8 cellular contexts compared by ENCODE assay signal in the genomic region with DNA sequence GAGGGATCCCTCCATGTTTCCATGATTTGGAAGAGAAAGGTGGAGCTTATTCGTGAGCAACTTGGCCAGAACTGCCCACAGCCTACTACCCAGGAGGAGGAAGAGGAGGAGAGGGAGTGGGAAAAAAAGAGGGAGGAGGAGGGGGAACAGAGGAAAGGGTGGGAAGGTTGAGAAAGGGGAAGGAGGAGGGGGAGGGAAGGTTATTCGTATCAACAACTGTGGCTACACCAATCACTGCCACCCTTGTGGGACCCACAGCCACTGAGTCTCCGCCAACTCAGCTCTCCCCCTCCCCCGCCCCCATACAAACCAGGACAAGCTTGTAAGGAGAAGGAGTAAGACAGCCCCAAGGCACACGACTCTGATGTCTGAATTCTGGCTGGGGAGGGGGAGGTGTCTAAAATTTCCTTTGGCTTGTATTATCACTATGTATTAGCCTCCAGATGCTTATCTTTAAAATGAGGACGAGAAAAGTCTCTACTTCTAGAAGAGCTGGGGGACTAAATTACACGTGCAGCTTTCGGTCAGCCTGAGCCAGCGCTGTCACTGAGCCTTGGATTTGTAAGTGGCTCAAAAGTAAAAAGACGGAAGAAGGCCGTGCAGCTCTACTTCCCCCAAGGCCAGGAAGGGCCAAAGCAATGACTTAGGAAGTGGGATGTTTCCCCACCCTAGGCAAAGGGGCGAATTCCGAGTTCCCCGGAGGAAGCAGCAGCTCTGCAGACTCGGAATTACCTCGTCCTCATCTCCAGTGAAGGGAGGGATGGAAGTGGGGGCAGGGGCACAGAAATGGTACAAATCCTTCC. TPM values are rescaled to one million over a fixed set of nuclear protein-coding genes. Genes with fewer than 3 reads are reported as not detected.
A peak's percentile ranks its signal among the peaks of the same experiment; 100 is the strongest.
DNase-seq lines count a peak whose midpoint lies in the region; ATAC-seq and TF ChIP-seq lines count a peak whose summit lies in the region.

No MANE protein-coding gene starts in this region.

- H3K36me3 ChIP-seq in NT2/D1 (ENCODE audit: insufficient read depth, insufficient read length, low read length), result peaks cover 34% of the 10 kb centered on the region
- no peaks in the 10 kb centered on the region for H3K36me3 ChIP-seq in body of pancreas (replicated peaks in 1 of 2; ENCODE audit: insufficient read depth in 1 of 2, low read depth in 2 of 2)
- peaks cover 1% of the 10 kb centered on the region for H3K36me3 ChIP-seq in kidney epithelial cell (ENCODE audit: control insufficient read depth, insufficient read depth, low read length)

- H3K27me3 ChIP-seq in NT2/D1 (ENCODE audit: insufficient read depth, insufficient read length) (peaks cover 21% of the 10 kb centered on the region), body of pancreas (no peaks in the 10 kb centered on the region), kidney epithelial cell (ENCODE audit: control insufficient read depth, insufficient read depth, low read length) (no peaks in the 10 kb centered on the region)

- peak overlapping the region; percentile 95 for H3K4me3 Mint-ChIP-seq in stimulated activated naive CD8-positive, alpha-beta T cell treated with anti-CD3 and anti-CD28 coated beads, Interleukin-15, Interleukin-2, amounts not matched to agents 100 ng/mL and 50 ng/mL, for 24 hours

- H3K36me3 Mint-ChIP-seq in stimulated activated naive CD8-positive, alpha-beta T cell treated with anti-CD3 and anti-CD28 coated beads, Interleukin-15, Interleukin-2, amounts not matched to agents 100 ng/mL and 50 ng/mL, for 24 hours (ENCODE audit: low read depth), result peaks cover 26% of the 10 kb centered on the region

- TF ChIP-seq POLR2A in body of pancreas (IDR thresholded peaks at IDR 0.05), result no peak

- ATAC-seq in body of pancreas, result no peak
- ATAC-seq in GM21737 (IDR thresholded peaks at IDR 0.05; ENCODE audit: unreplicated experiment), result no peak

- H3K4me1 ChIP-seq in NT2/D1 (ENCODE audit: insufficient read depth, insufficient read length) (peaks cover 16% of the 10 kb centered on the region), body of pancreas (peaks cover 51% of the 10 kb centered on the region)

- no peaks in the 10 kb centered on the region for H3K9me3 Mint-ChIP-seq in stimulated activated naive CD8-positive, alpha-beta T cell treated with anti-CD3 and anti-CD28 coated beads, Interleukin-15, Interleukin-2, amounts not matched to agents 100 ng/mL and 50 ng/mL, for 24 hours

- peak overlapping the region; percentile 88 for H3K27ac Mint-ChIP-seq in stimulated activated naive CD8-positive, alpha-beta T cell treated with anti-CD3 and anti-CD28 coated beads, Interleukin-15, Interleukin-2, amounts not matched to agents 100 ng/mL and 50 ng/mL, for 24 hours

- WGBS in body of pancreas, 2 donors, result 4 to 6% methylated on average over 15 to 16 of the region's 16 CpGs

- DNase-seq in ELR (ENCODE audit: low read depth), result peak; percentile 78
- DNase-seq in NT2/D1 (ENCODE audit: low read depth, low spot score), result no peak
- DNase-seq in body of pancreas, result no peak
- DNase-seq in kidney epithelial cell (ENCODE audit: low read depth), result no peak
- no peak for DNase-seq in NK-92 treated with Interleukin-12 subunit alpha and Interleukin-12 subunit beta, amount 100 ng/mL, for 24 hours (lab: John Stamatoyannopoulos, UW)
- no peak for DNase-seq in HPDE6-E6E7 (ENCODE audit: extremely low spot score)

- H3K9ac ChIP-seq in NT2/D1 (ENCODE audit: insufficient read length, low read depth), result peak overlapping the region; percentile 88

- no peaks in the 10 kb centered on the region for H3K9me3 ChIP-seq in NT2/D1 (ENCODE audit: insufficient read depth, low read length)
- no peaks in the 10 kb centered on the region for H3K9me3 ChIP-seq in body of pancreas

- H3K4me3 ChIP-seq in NT2/D1 (ENCODE audit: insufficient read length, low read depth) (peak overlapping the region; percentile 76), body of pancreas (peak overlapping the region; percentile 73 to 79), kidney epithelial cell (ENCODE audit: low read depth, low read length) (peak overlapping the region; percentile 89)

- intact Hi-C loops in body of pancreas (cut with DNase I), result loop anchor here (10.0 kb wide), 1 partner anchor 73 kb away; the partner anchor contains the start of gene NSFL1C

- peaks cover 62% of the 10 kb centered on the region for H3K4me1 Mint-ChIP-seq in stimulated activated naive CD8-positive, alpha-beta T cell treated with anti-CD3 and anti-CD28 coated beads, Interleukin-15, Interleukin-2, amounts not matched to agents 100 ng/mL and 50 ng/mL, for 24 hours (ENCODE audit: low read depth)

- peak overlapping the region; percentile 19 to 82 (median 72) for H3K27ac ChIP-seq in body of pancreas

- H3K27me3 Mint-ChIP-seq in stimulated activated naive CD8-positive, alpha-beta T cell treated with anti-CD3 and anti-CD28 coated beads, Interleukin-15, Interleukin-2, amounts not matched to agents 100 ng/mL and 50 ng/mL, for 24 hours, result no peaks in the 10 kb centered on the region

- TF ChIP-seq CTCF in body of pancreas (IDR thresholded peaks at IDR 0.05) (no peak), kidney epithelial cell (IDR thresholded peaks at IDR 0.05; ENCODE audit: insufficient read depth, low read length, poor library complexity, severe bottlenecking) (no peak)

RNA-seq across cellular contexts. Expression of gene FKBP1A, which starts 1.0 kb away (rescaled TPM):
- total RNA-seq in body of pancreas (10 to 100 TPM; 47.5 to 57.7 TPM), kidney epithelial cell (144 and 155 TPM in 2 replicates)
